Comparison of ENCODE assay signal across 22 cellular contexts in the genomic region with DNA sequence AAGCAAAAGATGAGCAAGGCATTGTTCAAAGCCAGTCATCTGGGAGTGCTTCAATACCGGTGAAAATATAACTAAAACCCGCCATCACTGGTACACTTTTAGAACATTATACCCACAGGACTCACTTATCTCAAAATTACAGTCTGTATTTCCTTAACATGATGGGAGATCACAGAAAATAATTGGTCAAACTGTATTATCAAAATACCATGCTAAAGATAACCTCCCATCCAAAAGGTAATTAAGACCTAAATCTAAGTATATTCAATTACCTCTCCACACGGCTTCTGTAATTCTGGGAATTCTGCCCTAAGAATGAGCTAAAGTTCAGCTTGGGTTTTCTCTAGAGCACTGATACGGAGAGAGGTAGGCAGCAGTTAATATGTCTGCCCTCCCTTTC.
"Had no signal": no experiment of that assay in that cellular context is flagged by ENCODE, and none has a peak within 500 bp of the region (broad histone marks: within the 10 kb centered on the region; RNA-seq: fewer than 3 reads in every experiment).

No MANE protein-coding gene starts in this region.

- H3K9ac ChIP-seq: KMS-11 had no signal

- H3K36me3 ChIP-seq: SJSA1 had no signal

- H3K4me2 ChIP-seq: KMS-11 had no signal

- H3K4me3 ChIP-seq: K562, SJSA1 had no signal

- H3K4me1 ChIP-seq: SJSA1 had no signal

- H3K9me3 ChIP-seq: SJSA1 had no signal

- DNase-seq: Kasumi-1, MM.1S, NCI-H1092 treated with DMSO at 0.1 percent for 48 hours, NCI-H1436, NCI-H187, NCI-H2029, NCI-H2081 treated with DMSO at 0.1 percent for 48 hours, NCI-H2171, NCI-H226, NCI-H446, NCI-H510A, NCI-H524 treated with DMSO at 0.1 percent for 48 hours, NCI-H69, NCI-H774, Right ventricle myocardium superior, RPMI8226, SIG-M5 had no signal

- H3K27ac ChIP-seq: HL-60, KMS-11, SJSA1 had no signal

- H3K27ac Mint-ChIP-seq: IgD-negative memory B cell had no signal

- H3K27me3 Mint-ChIP-seq: IgD-negative memory B cell had no signal

- H3K36me3 Mint-ChIP-seq: IgD-negative memory B cell had no signal

- H3K4me3 Mint-ChIP-seq: IgD-negative memory B cell had no signal

- H3K4me1 Mint-ChIP-seq: IgD-negative memory B cell had no signal
